16 cellular contexts compared by ENCODE assay signal in genomic region chr21:17231124-17231523, GRCh38.
"Had no signal": no experiment of that assay in that cellular context is flagged by ENCODE, and none has a peak within 500 bp of the region (broad histone marks: within the 10 kb centered on the region; RNA-seq: fewer than 3 reads in every experiment).

No MANE protein-coding gene starts in this region.

- H3K36me3 ChIP-seq: esophagus squamous epithelium, sigmoid colon, transverse colon had no signal

- H3K27me3 ChIP-seq: esophagus squamous epithelium, sigmoid colon, transverse colon had no signal

- H3K27ac ChIP-seq: esophagus squamous epithelium, psoas muscle, sigmoid colon, transverse colon had no signal

- H3K4me1 ChIP-seq: esophagus squamous epithelium, psoas muscle, transverse colon had no signal

- H3K4me3 ChIP-seq: esophagus squamous epithelium, psoas muscle, sigmoid colon, transverse colon had no signal

- ATAC-seq: activated T-helper 17 cell treated with anti-CD3 and anti-CD28 coated beads, Interleukin-2, amount 50 U/mL, for 72 hours; natural killer cell; psoas muscle had no signal

- DNase-seq: activated CD4-positive, alpha-beta T cell treated with anti-CD3 and anti-CD28 coated beads for 48 hours; activated CD8-positive, alpha-beta memory T cell treated with anti-CD3 and anti-CD28 coated beads for 24 hours; activated naive CD4-positive, alpha-beta T cell treated with anti-CD3 and anti-CD28 coated beads for 36 hours; esophagus squamous epithelium; foreskin melanocyte; head of caudate nucleus; mammary epithelial cell; natural killer cell; psoas muscle; sigmoid colon; stimulated activated CD4-positive, alpha-beta T cell treated with anti-CD3 and anti-CD28 coated beads, Interleukin-2, amount 100 ng/mL, for 24 hours; stimulated activated naive CD4-positive, alpha-beta T cell; substantia nigra; T-helper 9 cell; transverse colon had no signal
